Comparison of ENCODE assay signal across 26 cellular contexts in genomic region chr5:116837876-116838568, GRCh38.
"Had no signal": no experiment of that assay in that cellular context is flagged by ENCODE, and none has a peak within 500 bp of the region (broad histone marks: within the 10 kb centered on the region; RNA-seq: fewer than 3 reads in every experiment).

No MANE protein-coding gene starts in this region.

- H3K27me3 ChIP-seq: esophagus muscularis mucosa, neutrophil, spleen, tibial nerve had no signal

- ATAC-seq: mucosa of descending colon; natural killer cell treated with Interleukin-12 subunit alpha and Interleukin-12 subunit beta and Interleukin-15 and Interleukin-18, amount 100 ng/mL, for 72 hours; WTC11 had no signal

- H3K36me3 ChIP-seq: esophagus muscularis mucosa, left ventricle myocardium inferior, neutrophil, prostate gland, spleen, tibial nerve had no signal

- H3K4me1 ChIP-seq: prostate gland, spleen, tibial nerve had no signal

- H3K4me3 ChIP-seq: esophagus muscularis mucosa, left ventricle myocardium inferior, lung, mucosa of descending colon, prostate gland, spleen, tibial nerve had no signal

- H3K27ac ChIP-seq: esophagus muscularis mucosa, left ventricle myocardium inferior, neutrophil, prostate gland, spleen, tibial nerve had no signal

- H3K9me3 ChIP-seq: esophagus muscularis mucosa, left ventricle myocardium inferior, mucosa of descending colon, neutrophil, prostate gland, spleen had no signal

- DNase-seq: activated CD4-positive, alpha-beta memory T cell treated with anti-CD3 and anti-CD28 coated beads, Interleukin-2, amount 10 ng/mL, durations not matched to agents 7 days and 5 days; activated CD4-positive, alpha-beta T cell treated with anti-CD3 and anti-CD28 coated beads for 1 hour; activated CD4-positive, alpha-beta T cell treated with anti-CD3 and anti-CD28 coated beads, Interleukin-2, amount 10 ng/mL, durations not matched to agents 7 days and 5 days; activated CD8-positive, alpha-beta memory T cell treated with anti-CD3 and anti-CD28 coated beads, Interleukin-2, amount 50 U/mL, for 48 hours; activated gamma-delta T cell; activated naive CD4-positive, alpha-beta T cell treated with anti-CD3 and anti-CD28 coated beads, Interleukin-2, amount 50 U/mL, for 16 hours; activated T-cell treated with anti-CD3 and anti-CD28 coated beads, Interleukin-2, amount 50 U/mL, for 24 hours; amniotic stem cell; caudate nucleus; effector CD4-positive, alpha-beta T cell; foreskin melanocyte; left ventricle myocardium inferior; mucosa of descending colon; retina; spleen; stimulated activated naive CD4-positive, alpha-beta T cell treated with Interleukin-2 at 50 U/mL for 16 hours; T-helper 2 cell had no signal

- FAIRE-seq: astrocyte, islet of Langerhans had no signal
